In genomic region chr7:127798023-127798422, GRCh38 we compare ENCODE assay signal across 1 cellular context.
A peak's percentile ranks its signal among the peaks of the same experiment; 100 is the strongest.
TF ChIP-seq lines count a peak whose summit lies in the region.

No MANE protein-coding gene starts in this region.

TF ChIP-seq in K562, 482 proteins besides CTCF, POLR2A, EP300 and RAD21 (continued from another document and continues in another):
- TF ChIP-seq ZNF592 (IDR thresholded peaks at IDR 0.05) = peak; percentile 37; the same call in 1 of the 2 replicates
- TF ChIP-seq CBX8 (IDR thresholded peaks at IDR 0.05; ENCODE audit: borderline replicate concordance, extremely low read depth, low read depth, low read length, poor library complexity, severe bottlenecking) = no peak
- TF ChIP-seq HDAC1 (IDR thresholded peaks at IDR 0.05) = peak in 1 of 2 experiments; percentile 50; a peak in 1 of 4 replicates
- TF ChIP-seq NCOA1 (IDR thresholded peaks at IDR 0.05; ENCODE audit: low read depth) = 0 out of 2 replicates have a peak, but pooled peaks have one; percentile 15
- TF ChIP-seq CBFA2T2 (conservative IDR thresholded peaks at IDR 0.05) = 0 out of 2 replicates have a peak, but pooled peaks have one; percentile 3
- peak; percentile 93 for TF ChIP-seq CTBP1 (IDR thresholded peaks at IDR 0.05; ENCODE audit: borderline replicate concordance)
- no peak for TF ChIP-seq CHD7 (IDR thresholded peaks at IDR 0.05; ENCODE audit: low read depth, low read length)
- TF ChIP-seq IRF2 (CRISPR knock-in tag; IDR thresholded peaks at IDR 0.05) = no peak
- TF ChIP-seq ZNF146 (CRISPR knock-in tag; IDR thresholded peaks at IDR 0.05; ENCODE audit: unreplicated experiment) = no peak
- TF ChIP-seq, protein P1, sequence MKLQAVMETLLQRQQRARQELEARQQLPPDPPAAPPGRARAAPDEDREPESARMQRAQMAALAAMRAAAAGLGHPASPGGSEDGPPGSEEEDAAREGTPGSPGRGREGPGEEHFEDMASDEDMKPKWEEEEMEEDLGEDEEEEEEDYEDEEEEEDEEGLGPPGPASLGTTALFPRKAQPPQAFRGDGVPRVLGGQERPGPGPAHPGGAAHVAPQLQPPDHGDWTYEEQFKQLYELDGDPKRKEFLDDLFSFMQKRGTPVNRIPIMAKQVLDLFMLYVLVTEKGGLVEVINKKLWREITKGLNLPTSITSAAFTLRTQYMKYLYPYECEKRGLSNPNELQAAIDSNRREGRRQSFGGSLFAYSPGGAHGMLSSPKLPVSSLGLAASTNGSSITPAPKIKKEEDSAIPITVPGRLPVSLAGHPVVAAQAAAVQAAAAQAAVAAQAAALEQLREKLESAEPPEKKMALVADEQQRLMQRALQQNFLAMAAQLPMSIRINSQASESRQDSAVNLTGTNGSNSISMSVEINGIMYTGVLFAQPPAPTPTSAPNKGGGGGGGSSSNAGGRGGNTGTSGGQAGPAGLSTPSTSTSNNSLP (IDR thresholded peaks at IDR 0.05; ENCODE audit: borderline replicate concordance, low read depth, low read length) = no peak
- peak; percentile 55; the same call in 1 of the 2 replicates for TF ChIP-seq HDAC2 (IDR thresholded peaks at IDR 0.05)
- peak in 1 of 2 experiments; percentile 76; a peak in 1 of 4 replicates for TF ChIP-seq SRF (CRISPR knock-in tag; IDR thresholded peaks at IDR 0.05)
- TF ChIP-seq, protein P2, sequence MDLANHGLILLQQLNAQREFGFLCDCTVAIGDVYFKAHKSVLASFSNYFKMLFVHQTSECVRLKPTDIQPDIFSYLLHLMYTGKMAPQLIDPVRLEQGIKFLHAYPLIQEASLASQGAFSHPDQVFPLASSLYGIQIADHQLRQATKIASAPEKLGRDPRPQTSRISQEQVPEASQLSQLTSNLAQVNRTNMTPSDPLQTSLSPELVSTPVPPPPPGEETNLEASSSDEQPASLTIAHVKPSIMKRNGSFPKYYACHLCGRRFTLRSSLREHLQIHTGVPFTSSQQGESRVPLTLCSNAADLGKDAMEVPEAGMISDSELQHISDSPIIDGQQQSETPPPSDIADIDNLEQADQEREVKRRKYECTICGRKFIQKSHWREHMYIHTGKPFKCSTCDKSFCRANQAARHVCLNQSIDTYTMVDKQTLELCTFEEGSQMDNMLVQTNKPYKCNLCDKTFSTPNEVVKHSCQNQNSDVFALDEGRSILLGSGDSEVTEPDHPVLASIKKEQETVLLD (IDR thresholded peaks at IDR 0.05) = no peak
- no peak for TF ChIP-seq ETS2 (tag; IDR thresholded peaks at IDR 0.05; ENCODE audit: borderline replicate concordance, poor library complexity, severe bottlenecking)
- no peak for TF ChIP-seq NKRF (IDR thresholded peaks at IDR 0.05; ENCODE audit: borderline replicate concordance)
- TF ChIP-seq, protein P3, sequence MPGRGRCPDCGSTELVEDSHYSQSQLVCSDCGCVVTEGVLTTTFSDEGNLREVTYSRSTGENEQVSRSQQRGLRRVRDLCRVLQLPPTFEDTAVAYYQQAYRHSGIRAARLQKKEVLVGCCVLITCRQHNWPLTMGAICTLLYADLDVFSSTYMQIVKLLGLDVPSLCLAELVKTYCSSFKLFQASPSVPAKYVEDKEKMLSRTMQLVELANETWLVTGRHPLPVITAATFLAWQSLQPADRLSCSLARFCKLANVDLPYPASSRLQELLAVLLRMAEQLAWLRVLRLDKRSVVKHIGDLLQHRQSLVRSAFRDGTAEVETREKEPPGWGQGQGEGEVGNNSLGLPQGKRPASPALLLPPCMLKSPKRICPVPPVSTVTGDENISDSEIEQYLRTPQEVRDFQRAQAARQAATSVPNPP (IDR thresholded peaks at IDR 0.05; ENCODE audit: borderline replicate concordance, insufficient read depth, insufficient read length) = no peak
- no peak for TF ChIP-seq THRAP3 (IDR thresholded peaks at IDR 0.05; ENCODE audit: borderline replicate concordance)
- TF ChIP-seq POU5F1 (IDR thresholded peaks at IDR 0.05; ENCODE audit: borderline replicate concordance, low read depth, low read length, partially characterized antibody) = no peak
- TF ChIP-seq HINFP (tag; conservative IDR thresholded peaks at IDR 0.05; ENCODE audit: low read depth) = no peak
- TF ChIP-seq, protein P4, sequence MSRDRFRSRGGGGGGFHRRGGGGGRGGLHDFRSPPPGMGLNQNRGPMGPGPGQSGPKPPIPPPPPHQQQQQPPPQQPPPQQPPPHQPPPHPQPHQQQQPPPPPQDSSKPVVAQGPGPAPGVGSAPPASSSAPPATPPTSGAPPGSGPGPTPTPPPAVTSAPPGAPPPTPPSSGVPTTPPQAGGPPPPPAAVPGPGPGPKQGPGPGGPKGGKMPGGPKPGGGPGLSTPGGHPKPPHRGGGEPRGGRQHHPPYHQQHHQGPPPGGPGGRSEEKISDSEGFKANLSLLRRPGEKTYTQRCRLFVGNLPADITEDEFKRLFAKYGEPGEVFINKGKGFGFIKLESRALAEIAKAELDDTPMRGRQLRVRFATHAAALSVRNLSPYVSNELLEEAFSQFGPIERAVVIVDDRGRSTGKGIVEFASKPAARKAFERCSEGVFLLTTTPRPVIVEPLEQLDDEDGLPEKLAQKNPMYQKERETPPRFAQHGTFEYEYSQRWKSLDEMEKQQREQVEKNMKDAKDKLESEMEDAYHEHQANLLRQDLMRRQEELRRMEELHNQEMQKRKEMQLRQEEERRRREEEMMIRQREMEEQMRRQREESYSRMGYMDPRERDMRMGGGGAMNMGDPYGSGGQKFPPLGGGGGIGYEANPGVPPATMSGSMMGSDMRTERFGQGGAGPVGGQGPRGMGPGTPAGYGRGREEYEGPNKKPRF (IDR thresholded peaks at IDR 0.05; ENCODE audit: low read depth, low read length) = no peak
- TF ChIP-seq MEIS2 (IDR thresholded peaks at IDR 0.05; ENCODE audit: partially characterized antibody) = peak; percentile 73
- no peak for TF ChIP-seq MAZ (CRISPR knock-in tag; conservative IDR thresholded peaks at IDR 0.05 in 1 of 2, IDR thresholded peaks at IDR 0.05 in 1 of 2)
- no peak for TF ChIP-seq JUND (IDR thresholded peaks at IDR 0.05; ENCODE audit: borderline replicate concordance, low read depth, low read length)
- peak; percentile 64; the same call in 2 of the 3 replicates for TF ChIP-seq JUND (tag; IDR thresholded peaks at IDR 0.05; ENCODE audit: borderline replicate concordance, low read depth, low read length)
- no peak for TF ChIP-seq CEBPG (CRISPR knock-in tag; IDR thresholded peaks at IDR 0.05)
- TF ChIP-seq CEBPG (tag; conservative IDR thresholded peaks at IDR 0.05 in 1 of 2, IDR thresholded peaks at IDR 0.05 in 1 of 2) = no peak
